Comparison of ENCODE assay signal across 17 cellular contexts in the genomic region with DNA sequence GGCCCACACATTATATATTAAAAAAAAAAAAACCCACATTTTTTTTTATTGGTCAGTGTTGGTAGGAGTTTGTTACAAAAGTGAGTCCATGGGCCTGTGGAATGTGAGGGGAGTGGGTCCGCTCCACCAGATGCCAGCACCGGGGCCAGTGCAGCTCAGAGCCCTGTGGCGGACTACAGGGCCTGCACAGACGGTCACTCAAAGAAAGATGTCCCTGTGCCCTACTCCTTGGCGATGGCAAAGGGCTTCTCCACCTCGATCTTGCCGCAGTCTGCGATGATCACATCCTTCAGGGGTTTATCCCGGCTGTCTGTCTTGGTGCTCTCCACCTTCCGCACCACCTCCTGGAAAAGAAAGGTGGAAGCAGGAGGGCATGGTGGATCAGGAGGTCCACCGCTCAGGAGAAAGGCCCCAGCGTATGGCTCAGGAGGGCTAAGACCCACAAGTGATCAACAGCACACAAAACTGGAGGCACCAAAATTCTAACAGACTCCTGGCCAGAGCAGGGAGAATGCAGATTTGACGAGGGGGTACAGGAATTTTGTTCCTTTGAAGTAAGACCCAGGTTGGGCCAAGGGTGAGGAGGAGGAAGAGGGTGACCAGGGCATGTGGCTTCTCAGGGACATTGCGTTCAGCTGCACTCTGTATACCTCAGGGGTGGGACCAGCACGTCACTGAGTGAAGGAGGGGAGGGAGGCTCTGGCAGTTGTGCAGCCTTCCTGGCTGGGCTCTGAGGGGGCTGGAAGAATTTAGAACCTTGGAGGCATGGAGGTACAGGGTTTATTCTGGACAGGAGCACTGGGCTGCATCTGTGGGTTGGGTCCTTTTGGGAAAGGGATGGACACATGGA. TPM values are rescaled to one million over a fixed set of nuclear protein-coding genes. Genes with fewer than 3 reads are reported as not detected.
A peak's percentile ranks its signal among the peaks of the same experiment; 100 is the strongest.
DNase-seq lines count a peak whose midpoint lies in the region; ATAC-seq and TF ChIP-seq lines count a peak whose summit lies in the region.
"Had no signal": no experiment of that assay in that cellular context is flagged by ENCODE, and none has a peak within 500 bp of the region (broad histone marks: within the 10 kb centered on the region; RNA-seq: fewer than 3 reads in every experiment).

No MANE protein-coding gene starts in this region.

- peaks cover 21 to 84% (median 72%) of the 10 kb centered on the region in 6 donors for H3K4me1 ChIP-seq in spleen

- H3K4me3 ChIP-seq in spleen = no peak overlapping the region
- H3K4me3 ChIP-seq: HAP-1, psoas muscle had no signal

- intact Hi-C loops in activated T-helper 2 cell treated with anti-CD3 and anti-CD28 coated beads, Interferon-gamma antibody, Interleukin-2, Interleukin-4, amounts not matched to agents 10 μg/mL and 5 μg/mL and 100 μg/mL, durations not matched to agents 14 hours and 24 hours and 36 hours (cut with micrococcal nuclease) = loop anchor here (10.0 kb wide), 1 partner anchor 261 kb away; no protein-coding TSS in a partner anchor
- intact Hi-C loops in spleen (cut with DNase I; ENCODE audit: low total_unique reads) = no loop called here

- no peak overlapping the region for H3K27ac ChIP-seq in spleen
- H3K27ac ChIP-seq: psoas muscle had no signal

- H3K27me3 ChIP-seq in spleen (replicated peaks in 1 of 7) = peaks cover 0 to 24% (median 21%) of the 10 kb centered on the region in 7 donors

- 86 to 90% (median 88%) methylated on average over 15 of the region's 15 CpGs for WGBS in spleen, 5 donors

- peak; percentile 28 for TF ChIP-seq POLR2A in GM18951 (IDR thresholded peaks at IDR 0.05; ENCODE audit: extremely low read depth, insufficient read depth, insufficient read length)
- TF ChIP-seq POLR2A in spleen (IDR thresholded peaks at IDR 0.05) = no peak

- ATAC-seq in activated naive CD8-positive, alpha-beta T cell treated with anti-CD3 and anti-CD28 coated beads, Interleukin-2, amount 50 U/mL, for 24 hours = no peak
- no peak for ATAC-seq in HG03520 (IDR thresholded peaks at IDR 0.05; ENCODE audit: unreplicated experiment)
- ATAC-seq in effector memory CD8-positive, alpha-beta T cell (replicated peaks) = no peak
- ATAC-seq: psoas muscle, WTC11 had no signal

- in situ Hi-C loops in GM18951 (cut with MboI; ENCODE audit: low sequenced_read_pairs, unreplicated experiment) = no loop called here

- DNase-seq in activated naive CD8-positive, alpha-beta T cell treated with anti-CD3 and anti-CD28 coated beads, Interleukin-2, amount 50 U/mL, for 24 hours = no peak
- no peak for DNase-seq in activated naive CD8-positive, alpha-beta T cell treated with anti-CD3 and anti-CD28 coated beads for 36 hours
- DNase-seq in activated T-helper 2 cell treated with anti-CD3 and anti-CD28 coated beads, Interferon-gamma antibody, Interleukin-2, Interleukin-4, amounts not matched to agents 10 μg/mL and 5 μg/mL and 100 μg/mL, durations not matched to agents 14 hours and 24 hours and 36 hours (ENCODE audit: low spot score) = no peak
- peak; percentile 66 for DNase-seq in spleen
- DNase-seq in NCI-H128 (lab: John Stamatoyannopoulos, UW; ENCODE audit: unreplicated experiment) = no peak
- no peak for DNase-seq in effector memory CD8-positive, alpha-beta T cell
- DNase-seq: amniotic stem cell; CD8-positive, alpha-beta memory T cell; NCI-H2029; NCI-H446 treated with DMSO at 0.1 percent for 48 hours; psoas muscle; SHP77 had no signal

- no peaks in the 10 kb centered on the region for H3K9me3 Mint-ChIP-seq in activated naive CD8-positive, alpha-beta T cell treated with anti-CD3 and anti-CD28 coated beads, Interleukin-2, amount 50 U/mL, for 24 hours
- H3K9me3 Mint-ChIP-seq in activated naive CD8-positive, alpha-beta T cell treated with anti-CD3 and anti-CD28 coated beads for 36 hours = no peaks in the 10 kb centered on the region
- H3K9me3 Mint-ChIP-seq in activated T-helper 2 cell treated with anti-CD3 and anti-CD28 coated beads, Interferon-gamma antibody, Interleukin-2, Interleukin-4, amounts not matched to agents 10 μg/mL and 5 μg/mL and 100 μg/mL, durations not matched to agents 14 hours and 24 hours and 36 hours = no peaks in the 10 kb centered on the region
- H3K9me3 Mint-ChIP-seq in effector memory CD8-positive, alpha-beta T cell = no peaks in the 10 kb centered on the region
- H3K9me3 Mint-ChIP-seq: CD8-positive, alpha-beta memory T cell; T-helper 1 cell treated with Interleukin-12 subunit alpha and Interleukin-12 subunit beta and Interleukin-4 antibody, amounts not matched to agents 30 μg/mL and 1 μg/mL, for 36 hours; WTC11 had no signal

- H3K27me3 Mint-ChIP-seq in activated naive CD8-positive, alpha-beta T cell treated with anti-CD3 and anti-CD28 coated beads, Interleukin-2, amount 50 U/mL, for 24 hours = peaks cover 3% of the 10 kb centered on the region
- peaks cover 12% of the 10 kb centered on the region for H3K27me3 Mint-ChIP-seq in activated naive CD8-positive, alpha-beta T cell treated with anti-CD3 and anti-CD28 coated beads for 36 hours
- H3K27me3 Mint-ChIP-seq in activated T-helper 2 cell treated with anti-CD3 and anti-CD28 coated beads, Interferon-gamma antibody, Interleukin-2, Interleukin-4, amounts not matched to agents 10 μg/mL and 5 μg/mL and 100 μg/mL, durations not matched to agents 14 hours and 24 hours and 36 hours (ENCODE audit: low read depth) = peaks cover 7% of the 10 kb centered on the region
- peaks cover 8 to 16% of the 10 kb centered on the region in 2 donors for H3K27me3 Mint-ChIP-seq in effector memory CD8-positive, alpha-beta T cell

- H3K9me3 ChIP-seq in spleen = no peaks in the 10 kb centered on the region
- H3K9me3 ChIP-seq: HAP-1, psoas muscle had no signal

- H3K36me3 Mint-ChIP-seq in activated naive CD8-positive, alpha-beta T cell treated with anti-CD3 and anti-CD28 coated beads, Interleukin-2, amount 50 U/mL, for 24 hours (ENCODE audit: low read depth) = peaks cover 37% of the 10 kb centered on the region
- H3K36me3 Mint-ChIP-seq in activated naive CD8-positive, alpha-beta T cell treated with anti-CD3 and anti-CD28 coated beads for 36 hours = peaks cover 26% of the 10 kb centered on the region
- H3K36me3 Mint-ChIP-seq in activated T-helper 2 cell treated with anti-CD3 and anti-CD28 coated beads, Interferon-gamma antibody, Interleukin-2, Interleukin-4, amounts not matched to agents 10 μg/mL and 5 μg/mL and 100 μg/mL, durations not matched to agents 14 hours and 24 hours and 36 hours (ENCODE audit: low read depth) = peaks cover 59% of the 10 kb centered on the region
- H3K36me3 Mint-ChIP-seq in effector memory CD8-positive, alpha-beta T cell (ENCODE audit: insufficient read depth) = peaks cover 77% of the 10 kb centered on the region

- H3K27ac Mint-ChIP-seq in activated naive CD8-positive, alpha-beta T cell treated with anti-CD3 and anti-CD28 coated beads, Interleukin-2, amount 50 U/mL, for 24 hours = peak overlapping the region; percentile 20
- H3K27ac Mint-ChIP-seq in activated naive CD8-positive, alpha-beta T cell treated with anti-CD3 and anti-CD28 coated beads for 36 hours = no peak overlapping the region
- peak overlapping the region; percentile 26 for H3K27ac Mint-ChIP-seq in activated T-helper 2 cell treated with anti-CD3 and anti-CD28 coated beads, Interferon-gamma antibody, Interleukin-2, Interleukin-4, amounts not matched to agents 10 μg/mL and 5 μg/mL and 100 μg/mL, durations not matched to agents 14 hours and 24 hours and 36 hours
- H3K27ac Mint-ChIP-seq in effector memory CD8-positive, alpha-beta T cell = peak overlapping the region in 1 of 2 donors; percentile 49
- H3K27ac Mint-ChIP-seq: T-helper 1 cell treated with Interleukin-12 subunit alpha and Interleukin-12 subunit beta and Interleukin-4 antibody, amounts not matched to agents 30 μg/mL and 1 μg/mL, for 36 hours; WTC11 had no signal

- H3K4me3 Mint-ChIP-seq in activated naive CD8-positive, alpha-beta T cell treated with anti-CD3 and anti-CD28 coated beads, Interleukin-2, amount 50 U/mL, for 24 hours = no peak overlapping the region
- no peak overlapping the region for H3K4me3 Mint-ChIP-seq in activated naive CD8-positive, alpha-beta T cell treated with anti-CD3 and anti-CD28 coated beads for 36 hours
- no peak overlapping the region for H3K4me3 Mint-ChIP-seq in activated T-helper 2 cell treated with anti-CD3 and anti-CD28 coated beads, Interferon-gamma antibody, Interleukin-2, Interleukin-4, amounts not matched to agents 10 μg/mL and 5 μg/mL and 100 μg/mL, durations not matched to agents 14 hours and 24 hours and 36 hours (ENCODE audit: low read depth)
- no peak overlapping the region for H3K4me3 Mint-ChIP-seq in effector memory CD8-positive, alpha-beta T cell
- H3K4me3 Mint-ChIP-seq: T-helper 1 cell treated with Interleukin-12 subunit alpha and Interleukin-12 subunit beta and Interleukin-4 antibody, amounts not matched to agents 30 μg/mL and 1 μg/mL, for 36 hours; WTC11 had no signal

- peaks cover 2 to 74% (median 72%) of the 10 kb centered on the region in 6 donors for H3K36me3 ChIP-seq in spleen

- TF ChIP-seq CTCF in spleen (IDR thresholded peaks at IDR 0.05 in 8 of 11, conservative IDR thresholded peaks at IDR 0.05 in 3 of 11) = no peak

- H3K4me1 Mint-ChIP-seq in activated naive CD8-positive, alpha-beta T cell treated with anti-CD3 and anti-CD28 coated beads, Interleukin-2, amount 50 U/mL, for 24 hours = peaks cover 37% of the 10 kb centered on the region
- H3K4me1 Mint-ChIP-seq in activated naive CD8-positive, alpha-beta T cell treated with anti-CD3 and anti-CD28 coated beads for 36 hours = peaks cover 32% of the 10 kb centered on the region
- H3K4me1 Mint-ChIP-seq in activated T-helper 2 cell treated with anti-CD3 and anti-CD28 coated beads, Interferon-gamma antibody, Interleukin-2, Interleukin-4, amounts not matched to agents 10 μg/mL and 5 μg/mL and 100 μg/mL, durations not matched to agents 14 hours and 24 hours and 36 hours (ENCODE audit: low read depth) = peaks cover 26% of the 10 kb centered on the region
- peaks cover 33 to 41% of the 10 kb centered on the region in 2 donors for H3K4me1 Mint-ChIP-seq in effector memory CD8-positive, alpha-beta T cell (ENCODE audit: low read depth in 2 of 2)

RNA-seq across cellular contexts. Expression of a gene that starts 4.5 kb away (rescaled TPM):
- total RNA-seq in activated naive CD8-positive, alpha-beta T cell treated with anti-CD3 and anti-CD28 coated beads for 36 hours = under 1 TPM; 0.42 to 0.74 TPM
- total RNA-seq in activated T-helper 2 cell treated with anti-CD3 and anti-CD28 coated beads, Interferon-gamma antibody, Interleukin-2, Interleukin-4, amounts not matched to agents 10 μg/mL and 5 μg/mL and 100 μg/mL, durations not matched to agents 14 hours and 24 hours and 36 hours = 0.98 and 1.4 TPM in 2 replicates
- 10 to 100 TPM in 6 of 7 donors, 1 to 10 TPM in 1; 8.9 to 18.6 (median 13.6) TPM for total RNA-seq in spleen
- 10 to 100 TPM; 13.9 to 17.6 (median 17.1) TPM for polyA plus RNA-seq in spleen

RNA-seq across cellular contexts. Expression of a gene that starts 6.8 kb away (rescaled TPM):
- total RNA-seq in activated naive CD8-positive, alpha-beta T cell treated with anti-CD3 and anti-CD28 coated beads for 36 hours = 100 to 1,000 TPM; 315 to 318 TPM
- 457 and 465 TPM in 2 replicates for total RNA-seq in activated T-helper 2 cell treated with anti-CD3 and anti-CD28 coated beads, Interferon-gamma antibody, Interleukin-2, Interleukin-4, amounts not matched to agents 10 μg/mL and 5 μg/mL and 100 μg/mL, durations not matched to agents 14 hours and 24 hours and 36 hours
- total RNA-seq in spleen = 100 to 1,000 TPM; 250 to 448 (median 305) TPM
- polyA plus RNA-seq in spleen = 100 to 1,000 TPM; 281 to 402 (median 287) TPM
